ENCODE assay signal across 21 cellular contexts in genomic region chr4:119017634-119018033, GRCh38.
DNase-seq lines count a peak whose midpoint lies in the region; TF ChIP-seq lines count a peak whose summit lies in the region.
"Had no signal": no experiment of that assay in that cellular context is flagged by ENCODE, and none has a peak within 500 bp of the region (broad histone marks: within the 10 kb centered on the region; RNA-seq: fewer than 3 reads in every experiment).

No MANE protein-coding gene starts in this region.

- H3K27ac ChIP-seq in coronary artery (peak overlapping the region; percentile 72 to 88), neural cell (ENCODE audit: low read length) (peak overlapping the region; percentile 57), stomach smooth muscle (ENCODE audit: low read length) (peak overlapping the region; percentile 85), SJCRH30 (no peak overlapping the region), WERI-Rb-1 (no peak overlapping the region)

- no peaks in the 10 kb centered on the region for H3K9me3 Mint-ChIP-seq in HFFc6

- H3F3A ChIP-seq in neural cell (ENCODE audit: insufficient read depth, low read length, poor library complexity, severe bottlenecking): no peaks in the 10 kb centered on the region

- no peak overlapping the region for H3K4me2 ChIP-seq in neural cell (ENCODE audit: low read length)

- H3K79me2 ChIP-seq in neural cell (replicated peaks; ENCODE audit: insufficient read depth, low read length): no peaks in the 10 kb centered on the region

- H3K27me3 Mint-ChIP-seq in HFFc6 (ENCODE audit: insufficient read depth): no peaks in the 10 kb centered on the region

- no peaks in the 10 kb centered on the region for H4K20me1 ChIP-seq in neural cell (ENCODE audit: insufficient read depth)

- H3K27ac Mint-ChIP-seq in HFFc6: peak overlapping the region; percentile 75
- H3K27ac Mint-ChIP-seq: CD8-positive, alpha-beta T cell; IgD-negative memory B cell had no signal

- H3K9ac ChIP-seq in neural cell (ENCODE audit: low read length) (no peak overlapping the region), stomach smooth muscle (ENCODE audit: low read length in 2 of 2) (peak overlapping the region in 1 of 2 donors; percentile 66)

- no peak for TF ChIP-seq CTCF in HFFc6 (IDR thresholded peaks at IDR 0.05)
- no peak for TF ChIP-seq CTCF in coronary artery (IDR thresholded peaks at IDR 0.05)
- TF ChIP-seq CTCF in neural cell (IDR thresholded peaks at IDR 0.05; ENCODE audit: poor library complexity, severe bottlenecking): no peak
- TF ChIP-seq CTCF in WERI-Rb-1 (IDR thresholded peaks at IDR 0.05; ENCODE audit: low read depth, low read length): no peak

- no peak for DNase-seq in HFFc6
- no peak for DNase-seq in coronary artery (ENCODE audit: low spot score)
- no peak for DNase-seq in NCI-H226
- DNase-seq in activated CD8-positive, alpha-beta memory T cell treated with anti-CD3 and anti-CD28 coated beads for 24 hours: no peak
- DNase-seq in SJCRH30: no peak
- DNase-seq in WERI-Rb-1: no peak
- DNase-seq: AML-193; C1 segment of cervical spinal cord; Calu3; CD8-positive, alpha-beta T cell; DMS153; GOT3; HCEC 1CT; NCI-H1694; NCI-H2081; NCI-H2171; NCI-H526; OCI-M1 had no signal

- H3K4me1 ChIP-seq in stomach smooth muscle (ENCODE audit: control insufficient read depth, insufficient read depth, low read length) (peaks cover 4% of the 10 kb centered on the region), SJCRH30 (no peaks in the 10 kb centered on the region)

- H3K9me3 ChIP-seq in neural cell (ENCODE audit: low read length) (no peaks in the 10 kb centered on the region), stomach smooth muscle (ENCODE audit: control insufficient read depth in 2 of 2, low read length in 2 of 2) (no peaks in the 10 kb centered on the region), SJCRH30 (replicated peaks) (no peaks in the 10 kb centered on the region), WERI-Rb-1 (ENCODE audit: severe bottlenecking) (no peaks in the 10 kb centered on the region)

- 0 out of 2 replicates have a peak overlapping the region, but pooled peaks have one; percentile 3 for H3K4me3 Mint-ChIP-seq in HFFc6
- H3K4me3 Mint-ChIP-seq: CD8-positive, alpha-beta T cell; IgD-negative memory B cell had no signal

- H2AFZ ChIP-seq in neural cell (ENCODE audit: low read depth, low read length): no peak overlapping the region

- H3K27me3 ChIP-seq in neural cell (ENCODE audit: insufficient read depth, low read depth, low read length) (no peaks in the 10 kb centered on the region), stomach smooth muscle (ENCODE audit: control insufficient read depth in 1 of 2, insufficient read depth in 2 of 2, low read length in 2 of 2) (no peaks in the 10 kb centered on the region), SJCRH30 (no peaks in the 10 kb centered on the region), WERI-Rb-1 (ENCODE audit: insufficient read depth, low read depth, severe bottlenecking) (no peaks in the 10 kb centered on the region)

- no peaks in the 10 kb centered on the region for H3K36me3 Mint-ChIP-seq in HFFc6 (ENCODE audit: low read depth)
- H3K36me3 Mint-ChIP-seq: CD8-positive, alpha-beta T cell; IgD-negative memory B cell had no signal

- H3K36me3 ChIP-seq in neural cell (ENCODE audit: insufficient read depth, low read length) (no peaks in the 10 kb centered on the region), stomach smooth muscle (ENCODE audit: control insufficient read depth in 2 of 2, insufficient read depth in 2 of 2, low read length in 2 of 2) (no peaks in the 10 kb centered on the region), SJCRH30 (no peaks in the 10 kb centered on the region), WERI-Rb-1 (no peaks in the 10 kb centered on the region)

- H3K4me1 Mint-ChIP-seq in HFFc6 (ENCODE audit: low read depth): peaks cover 59% of the 10 kb centered on the region
- H3K4me1 Mint-ChIP-seq: IgD-negative memory B cell had no signal

- H3K9me2 ChIP-seq in neural cell (ENCODE audit: insufficient read depth, low read length): no peaks in the 10 kb centered on the region

- H3K4me3 ChIP-seq in coronary artery (no peak overlapping the region), neural cell (ENCODE audit: low read length) (no peak overlapping the region), stomach smooth muscle (ENCODE audit: low read length in 2 of 2) (no peak overlapping the region), SJCRH30 (no peak overlapping the region), WERI-Rb-1 (ENCODE audit: low read depth, low read length) (no peak overlapping the region)

- peak; percentile 93 for TF ChIP-seq EP300 in neural cell (conservative IDR thresholded peaks at IDR 0.05; ENCODE audit: poor library complexity, severe bottlenecking)

- TF ChIP-seq RAD21 in neural cell (conservative IDR thresholded peaks at IDR 0.05): no peak

TF ChIP-seq in neural cell, 6 proteins besides CTCF, POLR2A, EP300 and RAD21:
- TF ChIP-seq, protein P1, sequence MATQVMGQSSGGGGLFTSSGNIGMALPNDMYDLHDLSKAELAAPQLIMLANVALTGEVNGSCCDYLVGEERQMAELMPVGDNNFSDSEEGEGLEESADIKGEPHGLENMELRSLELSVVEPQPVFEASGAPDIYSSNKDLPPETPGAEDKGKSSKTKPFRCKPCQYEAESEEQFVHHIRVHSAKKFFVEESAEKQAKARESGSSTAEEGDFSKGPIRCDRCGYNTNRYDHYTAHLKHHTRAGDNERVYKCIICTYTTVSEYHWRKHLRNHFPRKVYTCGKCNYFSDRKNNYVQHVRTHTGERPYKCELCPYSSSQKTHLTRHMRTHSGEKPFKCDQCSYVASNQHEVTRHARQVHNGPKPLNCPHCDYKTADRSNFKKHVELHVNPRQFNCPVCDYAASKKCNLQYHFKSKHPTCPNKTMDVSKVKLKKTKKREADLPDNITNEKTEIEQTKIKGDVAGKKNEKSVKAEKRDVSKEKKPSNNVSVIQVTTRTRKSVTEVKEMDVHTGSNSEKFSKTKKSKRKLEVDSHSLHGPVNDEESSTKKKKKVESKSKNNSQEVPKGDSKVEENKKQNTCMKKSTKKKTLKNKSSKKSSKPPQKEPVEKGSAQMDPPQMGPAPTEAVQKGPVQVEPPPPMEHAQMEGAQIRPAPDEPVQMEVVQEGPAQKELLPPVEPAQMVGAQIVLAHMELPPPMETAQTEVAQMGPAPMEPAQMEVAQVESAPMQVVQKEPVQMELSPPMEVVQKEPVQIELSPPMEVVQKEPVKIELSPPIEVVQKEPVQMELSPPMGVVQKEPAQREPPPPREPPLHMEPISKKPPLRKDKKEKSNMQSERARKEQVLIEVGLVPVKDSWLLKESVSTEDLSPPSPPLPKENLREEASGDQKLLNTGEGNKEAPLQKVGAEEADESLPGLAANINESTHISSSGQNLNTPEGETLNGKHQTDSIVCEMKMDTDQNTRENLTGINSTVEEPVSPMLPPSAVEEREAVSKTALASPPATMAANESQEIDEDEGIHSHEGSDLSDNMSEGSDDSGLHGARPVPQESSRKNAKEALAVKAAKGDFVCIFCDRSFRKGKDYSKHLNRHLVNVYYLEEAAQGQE (IDR thresholded peaks at IDR 0.05; ENCODE audit: borderline replicate concordance): no peak
- peak; percentile 69 for TF ChIP-seq POLR2AphosphoS5 (IDR thresholded peaks at IDR 0.05)

Comparison
In these comparisons a context has a peak if more than half of its experiments do, and no peak if none do; other contexts are left out.
1. H3K27ac ChIP-seq: peak in coronary artery (2 of 2), neural cell (single experiment) and stomach smooth muscle (single experiment); none in SJCRH30 (single experiment) and WERI-Rb-1 (single experiment).